Comparison of ENCODE assay signal across 1 cellular context in genomic region chr6:31958741-31959739, GRCh38.
TF ChIP-seq lines count a peak whose summit lies in the region.

A gene with protein sequence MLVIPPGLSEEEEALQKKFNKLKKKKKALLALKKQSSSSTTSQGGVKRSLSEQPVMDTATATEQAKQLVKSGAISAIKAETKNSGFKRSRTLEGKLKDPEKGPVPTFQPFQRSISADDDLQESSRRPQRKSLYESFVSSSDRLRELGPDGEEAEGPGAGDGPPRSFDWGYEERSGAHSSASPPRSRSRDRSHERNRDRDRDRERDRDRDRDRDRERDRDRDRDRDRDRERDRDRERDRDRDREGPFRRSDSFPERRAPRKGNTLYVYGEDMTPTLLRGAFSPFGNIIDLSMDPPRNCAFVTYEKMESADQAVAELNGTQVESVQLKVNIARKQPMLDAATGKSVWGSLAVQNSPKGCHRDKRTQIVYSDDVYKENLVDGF (minus strand): TSS chr6:31958971. CDS start chr6:31958446, 525 bp downstream.
Gene SKIC2 (plus strand): TSS chr6:31959175. CDS start chr6:31959193, 18 bp downstream.

TF ChIP-seq in HepG2, 621 proteins besides CTCF, POLR2A, EP300 and RAD21 (continued from another document and continues in another):
- TF ChIP-seq ATF6 (CRISPR knock-in tag; conservative IDR thresholded peaks at IDR 0.05), result no peak
- TF ChIP-seq KDM2A (CRISPR knock-in tag; IDR thresholded peaks at IDR 0.05; ENCODE audit: borderline replicate concordance, low read depth), result peak; percentile 99
- TF ChIP-seq, protein P1, sequence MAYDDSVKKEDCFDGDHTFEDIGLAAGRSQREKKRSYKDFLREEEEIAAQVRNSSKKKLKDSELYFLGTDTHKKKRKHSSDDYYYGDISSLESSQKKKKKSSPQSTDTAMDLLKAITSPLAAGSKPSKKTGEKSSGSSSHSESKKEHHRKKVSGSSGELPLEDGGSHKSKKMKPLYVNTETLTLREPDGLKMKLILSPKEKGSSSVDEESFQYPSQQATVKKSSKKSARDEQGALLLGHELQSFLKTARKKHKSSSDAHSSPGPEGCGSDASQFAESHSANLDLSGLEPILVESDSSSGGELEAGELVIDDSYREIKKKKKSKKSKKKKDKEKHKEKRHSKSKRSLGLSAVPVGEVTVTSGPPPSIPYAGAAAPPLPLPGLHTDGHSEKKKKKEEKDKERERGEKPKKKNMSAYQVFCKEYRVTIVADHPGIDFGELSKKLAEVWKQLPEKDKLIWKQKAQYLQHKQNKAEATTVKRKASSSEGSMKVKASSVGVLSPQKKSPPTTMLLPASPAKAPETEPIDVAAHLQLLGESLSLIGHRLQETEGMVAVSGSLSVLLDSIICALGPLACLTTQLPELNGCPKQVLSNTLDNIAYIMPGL (CRISPR knock-in tag; IDR thresholded peaks at IDR 0.05; ENCODE audit: borderline replicate concordance in 1 of 2, low read depth in 1 of 2), result peak; percentile 67 to 94; a peak in 3 of 4 replicates
- TF ChIP-seq NPAS2 (CRISPR knock-in tag; IDR thresholded peaks at IDR 0.05; ENCODE audit: borderline replicate concordance), result no peak
- peak; percentile 82; the same call in 1 of the 2 replicates for TF ChIP-seq REPIN1 (CRISPR knock-in tag; IDR thresholded peaks at IDR 0.05; ENCODE audit: borderline replicate concordance, low read depth)
- TF ChIP-seq HMG20B (CRISPR knock-in tag; conservative IDR thresholded peaks at IDR 0.05), result peak; percentile 18; the same call in 1 of the 2 replicates
- TF ChIP-seq PAWR (CRISPR knock-in tag; IDR thresholded peaks at IDR 0.05; ENCODE audit: borderline replicate concordance), result no peak; the same call in 1 of the 2 replicates
- TF ChIP-seq ARNT (IDR thresholded peaks at IDR 0.05), result no peak
- TF ChIP-seq, protein P2, sequence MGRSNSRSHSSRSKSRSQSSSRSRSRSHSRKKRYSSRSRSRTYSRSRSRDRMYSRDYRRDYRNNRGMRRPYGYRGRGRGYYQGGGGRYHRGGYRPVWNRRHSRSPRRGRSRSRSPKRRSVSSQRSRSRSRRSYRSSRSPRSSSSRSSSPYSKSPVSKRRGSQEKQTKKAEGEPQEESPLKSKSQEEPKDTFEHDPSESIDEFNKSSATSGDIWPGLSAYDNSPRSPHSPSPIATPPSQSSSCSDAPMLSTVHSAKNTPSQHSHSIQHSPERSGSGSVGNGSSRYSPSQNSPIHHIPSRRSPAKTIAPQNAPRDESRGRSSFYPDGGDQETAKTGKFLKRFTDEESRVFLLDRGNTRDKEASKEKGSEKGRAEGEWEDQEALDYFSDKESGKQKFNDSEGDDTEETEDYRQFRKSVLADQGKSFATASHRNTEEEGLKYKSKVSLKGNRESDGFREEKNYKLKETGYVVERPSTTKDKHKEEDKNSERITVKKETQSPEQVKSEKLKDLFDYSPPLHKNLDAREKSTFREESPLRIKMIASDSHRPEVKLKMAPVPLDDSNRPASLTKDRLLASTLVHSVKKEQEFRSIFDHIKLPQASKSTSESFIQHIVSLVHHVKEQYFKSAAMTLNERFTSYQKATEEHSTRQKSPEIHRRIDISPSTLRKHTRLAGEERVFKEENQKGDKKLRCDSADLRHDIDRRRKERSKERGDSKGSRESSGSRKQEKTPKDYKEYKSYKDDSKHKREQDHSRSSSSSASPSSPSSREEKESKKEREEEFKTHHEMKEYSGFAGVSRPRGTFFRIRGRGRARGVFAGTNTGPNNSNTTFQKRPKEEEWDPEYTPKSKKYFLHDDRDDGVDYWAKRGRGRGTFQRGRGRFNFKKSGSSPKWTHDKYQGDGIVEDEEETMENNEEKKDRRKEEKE (IDR thresholded peaks at IDR 0.05), result no peak
- TF ChIP-seq SRY (CRISPR knock-in tag; IDR thresholded peaks at IDR 0.05), result 0 out of 2 replicates have a peak, but pooled peaks have one; percentile 40
- TF ChIP-seq ZNF556 (CRISPR knock-in tag; IDR thresholded peaks at IDR 0.05; ENCODE audit: borderline replicate concordance), result no peak; the same call in 1 of the 2 replicates
- no peak for TF ChIP-seq ZNF33A (CRISPR knock-in tag; IDR thresholded peaks at IDR 0.05; ENCODE audit: borderline replicate concordance)
- TF ChIP-seq ZNF75D (CRISPR knock-in tag; IDR thresholded peaks at IDR 0.05; ENCODE audit: borderline replicate concordance), result no peak
- TF ChIP-seq GFI1 (CRISPR knock-in tag; IDR thresholded peaks at IDR 0.05; ENCODE audit: borderline replicate concordance), result no peak
- no peak for TF ChIP-seq ZKSCAN1 (IDR thresholded peaks at IDR 0.05; ENCODE audit: low read length)
- no peak for TF ChIP-seq ZBTB8A (CRISPR knock-in tag; IDR thresholded peaks at IDR 0.05; ENCODE audit: borderline replicate concordance, low read depth)
- TF ChIP-seq ZNF281 (CRISPR knock-in tag; IDR thresholded peaks at IDR 0.05; ENCODE audit: borderline replicate concordance), result peak; percentile 97
- peak; percentile 78 for TF ChIP-seq PHF21A (CRISPR knock-in tag; IDR thresholded peaks at IDR 0.05)
- 0 out of 2 replicates have a peak, but pooled peaks have one; percentile 21 for TF ChIP-seq ZNF557 (CRISPR knock-in tag; IDR thresholded peaks at IDR 0.05)
- peak; percentile 74 for TF ChIP-seq YY1 (IDR thresholded peaks at IDR 0.05; ENCODE audit: insufficient read depth, insufficient replicate concordance, low read depth, low read length)
- peak; percentile 94 for TF ChIP-seq MYC (CRISPR knock-in tag; IDR thresholded peaks at IDR 0.05; ENCODE audit: borderline replicate concordance)
- TF ChIP-seq, protein P3, sequence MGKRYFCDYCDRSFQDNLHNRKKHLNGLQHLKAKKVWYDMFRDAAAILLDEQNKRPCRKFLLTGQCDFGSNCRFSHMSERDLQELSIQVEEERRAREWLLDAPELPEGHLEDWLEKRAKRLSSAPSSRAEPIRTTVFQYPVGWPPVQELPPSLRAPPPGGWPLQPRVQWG (CRISPR knock-in tag; IDR thresholded peaks at IDR 0.05; ENCODE audit: borderline replicate concordance, low read depth), result no peak
- 0 out of 2 replicates have a peak, but pooled peaks have one; percentile 35 for TF ChIP-seq ZNF564 (CRISPR knock-in tag; IDR thresholded peaks at IDR 0.05)
- peak; percentile 75; the same call in 1 of the 2 replicates for TF ChIP-seq RXRA (CRISPR knock-in tag; IDR thresholded peaks at IDR 0.05)
- no peak for TF ChIP-seq MLLT10 (CRISPR knock-in tag; IDR thresholded peaks at IDR 0.05)
- no peak; the same call in 1 of the 2 replicates for TF ChIP-seq NFAT5 (CRISPR knock-in tag; IDR thresholded peaks at IDR 0.05)
- no peak for TF ChIP-seq ZNF121 (CRISPR knock-in tag; IDR thresholded peaks at IDR 0.05)
- peak; percentile 99 for TF ChIP-seq GATAD1 (CRISPR knock-in tag; IDR thresholded peaks at IDR 0.05)
- TF ChIP-seq KDM1A (CRISPR knock-in tag; IDR thresholded peaks at IDR 0.05), result no peak; the same call in 1 of the 2 replicates
- peak; percentile 81; the same call in 1 of the 2 replicates for TF ChIP-seq XBP1 (CRISPR knock-in tag; IDR thresholded peaks at IDR 0.05)
- TF ChIP-seq MLX (CRISPR knock-in tag; IDR thresholded peaks at IDR 0.05), result peak; percentile 80
- TF ChIP-seq NR2F2 (IDR thresholded peaks at IDR 0.05; ENCODE audit: borderline replicate concordance, low read depth), result peak; percentile 93
- TF ChIP-seq, protein P4, sequence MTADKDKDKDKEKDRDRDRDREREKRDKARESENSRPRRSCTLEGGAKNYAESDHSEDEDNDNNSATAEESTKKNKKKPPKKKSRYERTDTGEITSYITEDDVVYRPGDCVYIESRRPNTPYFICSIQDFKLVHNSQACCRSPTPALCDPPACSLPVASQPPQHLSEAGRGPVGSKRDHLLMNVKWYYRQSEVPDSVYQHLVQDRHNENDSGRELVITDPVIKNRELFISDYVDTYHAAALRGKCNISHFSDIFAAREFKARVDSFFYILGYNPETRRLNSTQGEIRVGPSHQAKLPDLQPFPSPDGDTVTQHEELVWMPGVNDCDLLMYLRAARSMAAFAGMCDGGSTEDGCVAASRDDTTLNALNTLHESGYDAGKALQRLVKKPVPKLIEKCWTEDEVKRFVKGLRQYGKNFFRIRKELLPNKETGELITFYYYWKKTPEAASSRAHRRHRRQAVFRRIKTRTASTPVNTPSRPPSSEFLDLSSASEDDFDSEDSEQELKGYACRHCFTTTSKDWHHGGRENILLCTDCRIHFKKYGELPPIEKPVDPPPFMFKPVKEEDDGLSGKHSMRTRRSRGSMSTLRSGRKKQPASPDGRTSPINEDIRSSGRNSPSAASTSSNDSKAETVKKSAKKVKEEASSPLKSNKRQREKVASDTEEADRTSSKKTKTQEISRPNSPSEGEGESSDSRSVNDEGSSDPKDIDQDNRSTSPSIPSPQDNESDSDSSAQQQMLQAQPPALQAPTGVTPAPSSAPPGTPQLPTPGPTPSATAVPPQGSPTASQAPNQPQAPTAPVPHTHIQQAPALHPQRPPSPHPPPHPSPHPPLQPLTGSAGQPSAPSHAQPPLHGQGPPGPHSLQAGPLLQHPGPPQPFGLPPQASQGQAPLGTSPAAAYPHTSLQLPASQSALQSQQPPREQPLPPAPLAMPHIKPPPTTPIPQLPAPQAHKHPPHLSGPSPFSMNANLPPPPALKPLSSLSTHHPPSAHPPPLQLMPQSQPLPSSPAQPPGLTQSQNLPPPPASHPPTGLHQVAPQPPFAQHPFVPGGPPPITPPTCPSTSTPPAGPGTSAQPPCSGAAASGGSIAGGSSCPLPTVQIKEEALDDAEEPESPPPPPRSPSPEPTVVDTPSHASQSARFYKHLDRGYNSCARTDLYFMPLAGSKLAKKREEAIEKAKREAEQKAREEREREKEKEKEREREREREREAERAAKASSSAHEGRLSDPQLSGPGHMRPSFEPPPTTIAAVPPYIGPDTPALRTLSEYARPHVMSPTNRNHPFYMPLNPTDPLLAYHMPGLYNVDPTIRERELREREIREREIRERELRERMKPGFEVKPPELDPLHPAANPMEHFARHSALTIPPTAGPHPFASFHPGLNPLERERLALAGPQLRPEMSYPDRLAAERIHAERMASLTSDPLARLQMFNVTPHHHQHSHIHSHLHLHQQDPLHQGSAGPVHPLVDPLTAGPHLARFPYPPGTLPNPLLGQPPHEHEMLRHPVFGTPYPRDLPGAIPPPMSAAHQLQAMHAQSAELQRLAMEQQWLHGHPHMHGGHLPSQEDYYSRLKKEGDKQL (CRISPR knock-in tag; IDR thresholded peaks at IDR 0.05; ENCODE audit: low read depth), result 0 out of 2 replicates have a peak, but pooled peaks have one; percentile 31
